1 cellular context compared by ENCODE assay signal in the genomic region with DNA sequence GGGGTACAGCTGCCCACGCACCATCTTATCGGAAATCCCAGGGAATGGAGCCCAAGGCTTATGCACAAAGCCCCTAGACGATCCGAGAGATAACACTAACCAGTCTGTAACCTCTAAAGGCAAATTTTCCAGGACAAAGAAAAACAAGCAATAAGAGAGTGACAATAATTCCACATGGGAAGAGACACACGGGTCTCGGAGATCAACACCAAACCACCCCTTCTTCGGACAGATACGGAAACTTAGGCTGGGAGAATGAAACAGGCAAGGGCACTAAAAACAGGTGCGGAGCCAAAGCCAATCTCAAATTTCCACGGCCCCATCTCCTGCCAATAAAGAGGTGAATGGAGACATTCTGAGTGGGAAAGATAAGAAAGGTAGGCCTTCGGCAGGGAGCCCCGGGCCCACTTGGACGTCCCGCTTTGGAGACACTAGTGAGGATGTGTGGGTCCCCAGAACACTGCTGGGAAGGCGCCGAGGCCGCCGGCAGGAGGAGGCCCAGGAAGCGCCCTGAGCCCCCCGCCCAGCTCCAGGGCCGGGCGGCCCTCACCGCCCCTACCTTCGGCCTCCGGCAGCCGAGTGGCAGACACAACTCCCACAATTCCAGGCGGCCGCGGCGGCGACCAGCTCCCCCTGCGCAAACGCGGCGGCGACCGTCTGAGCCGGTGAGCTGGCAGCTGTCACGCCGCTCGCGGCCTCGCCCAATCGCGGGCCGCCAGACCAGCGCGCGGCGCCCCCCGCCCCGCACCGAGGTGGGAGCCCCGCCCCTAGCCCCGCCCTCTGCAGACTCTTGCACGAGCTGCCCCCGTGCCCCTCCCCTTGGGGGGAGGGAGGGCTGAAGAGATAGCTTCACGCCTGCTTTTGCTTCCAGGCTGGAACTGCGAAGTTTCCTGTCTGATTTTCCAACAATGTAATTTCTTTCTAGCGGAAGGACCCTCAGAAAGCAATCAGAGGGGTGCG.
TF ChIP-seq lines count a peak whose summit lies in the region.

SIL1 (minus strand) TSS at position 659 of the 960 bp plus-strand sequence. CDS start 70,525 bp downstream, outside the sequence.

TF ChIP-seq in HepG2, 621 proteins besides CTCF, POLR2A, EP300 and RAD21 (continued from another document and continues in another):
- TF ChIP-seq, protein P1, sequence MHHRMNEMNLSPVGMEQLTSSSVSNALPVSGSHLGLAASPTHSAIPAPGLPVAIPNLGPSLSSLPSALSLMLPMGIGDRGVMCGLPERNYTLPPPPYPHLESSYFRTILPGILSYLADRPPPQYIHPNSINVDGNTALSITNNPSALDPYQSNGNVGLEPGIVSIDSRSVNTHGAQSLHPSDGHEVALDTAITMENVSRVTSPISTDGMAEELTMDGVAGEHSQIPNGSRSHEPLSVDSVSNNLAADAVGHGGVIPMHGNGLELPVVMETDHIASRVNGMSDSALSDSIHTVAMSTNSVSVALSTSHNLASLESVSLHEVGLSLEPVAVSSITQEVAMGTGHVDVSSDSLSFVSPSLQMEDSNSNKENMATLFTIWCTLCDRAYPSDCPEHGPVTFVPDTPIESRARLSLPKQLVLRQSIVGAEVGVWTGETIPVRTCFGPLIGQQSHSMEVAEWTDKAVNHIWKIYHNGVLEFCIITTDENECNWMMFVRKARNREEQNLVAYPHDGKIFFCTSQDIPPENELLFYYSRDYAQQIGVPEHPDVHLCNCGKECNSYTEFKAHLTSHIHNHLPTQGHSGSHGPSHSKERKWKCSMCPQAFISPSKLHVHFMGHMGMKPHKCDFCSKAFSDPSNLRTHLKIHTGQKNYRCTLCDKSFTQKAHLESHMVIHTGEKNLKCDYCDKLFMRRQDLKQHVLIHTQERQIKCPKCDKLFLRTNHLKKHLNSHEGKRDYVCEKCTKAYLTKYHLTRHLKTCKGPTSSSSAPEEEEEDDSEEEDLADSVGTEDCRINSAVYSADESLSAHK (CRISPR knock-in tag; IDR thresholded peaks at IDR 0.05; ENCODE audit: borderline replicate concordance), result no peak
- TF ChIP-seq TCF12 (IDR thresholded peaks at IDR 0.05) (no peak), TCF12 (CRISPR knock-in tag; IDR thresholded peaks at IDR 0.05) (no peak), ZBTB7B (CRISPR knock-in tag; IDR thresholded peaks at IDR 0.05) (no peak), MLX (CRISPR knock-in tag; IDR thresholded peaks at IDR 0.05) (peak; percentile 92), TBX2 (CRISPR knock-in tag; IDR thresholded peaks at IDR 0.05; ENCODE audit: borderline replicate concordance) (peak; percentile 47; the same call in 1 of the 2 replicates), ZBTB26 (CRISPR knock-in tag; IDR thresholded peaks at IDR 0.05; ENCODE audit: borderline replicate concordance) (no peak; the same call in 1 of the 2 replicates), EZH2 (conservative IDR thresholded peaks at IDR 0.05; ENCODE audit: low read depth, low read length) (no peak), ZSCAN29 (CRISPR knock-in tag; conservative IDR thresholded peaks at IDR 0.05) (0 out of 2 replicates have a peak, but pooled peaks have one; percentile 17), ZNF263 (CRISPR knock-in tag; IDR thresholded peaks at IDR 0.05) (0 out of 2 replicates have a peak, but pooled peaks have one; percentile 19), SOX5 (CRISPR knock-in tag; IDR thresholded peaks at IDR 0.05; ENCODE audit: borderline replicate concordance) (peak; percentile 36; the same call in 1 of the 2 replicates), CREBL2 (CRISPR knock-in tag; IDR thresholded peaks at IDR 0.05; ENCODE audit: borderline replicate concordance) (no peak), DPF2 (CRISPR knock-in tag; IDR thresholded peaks at IDR 0.05; ENCODE audit: borderline replicate concordance, low read depth) (no peak), MTA1 (CRISPR knock-in tag; IDR thresholded peaks at IDR 0.05; ENCODE audit: borderline replicate concordance) (no peak), ZNF563 (CRISPR knock-in tag; IDR thresholded peaks at IDR 0.05) (peak; percentile 25; the same call in 1 of the 2 replicates), ZNF710 (CRISPR knock-in tag; IDR thresholded peaks at IDR 0.05; ENCODE audit: borderline replicate concordance) (peak; percentile 20; the same call in 1 of the 2 replicates), ZNF235 (CRISPR knock-in tag; IDR thresholded peaks at IDR 0.05; ENCODE audit: borderline replicate concordance) (no peak), ZNF766 (CRISPR knock-in tag; IDR thresholded peaks at IDR 0.05; ENCODE audit: borderline replicate concordance) (0 out of 2 replicates have a peak, but pooled peaks have one; percentile 23), ZNF253 (CRISPR knock-in tag; IDR thresholded peaks at IDR 0.05; ENCODE audit: borderline replicate concordance) (no peak), ZNF44 (CRISPR knock-in tag; IDR thresholded peaks at IDR 0.05) (no peak), ZNF75D (CRISPR knock-in tag; IDR thresholded peaks at IDR 0.05; ENCODE audit: borderline replicate concordance) (no peak), TFDP2 (CRISPR knock-in tag; IDR thresholded peaks at IDR 0.05) (peak; percentile 30; the same call in 1 of the 2 replicates), FOXO4 (CRISPR knock-in tag; conservative IDR thresholded peaks at IDR 0.05) (no peak), SYNCRIP (IDR thresholded peaks at IDR 0.05; ENCODE audit: insufficient read depth, low read depth, low read length) (no peak), KDM6A (CRISPR knock-in tag; IDR thresholded peaks at IDR 0.05; ENCODE audit: low read depth) (no peak), ZUFSP (CRISPR knock-in tag; IDR thresholded peaks at IDR 0.05; ENCODE audit: borderline replicate concordance) (no peak), ZFY (CRISPR knock-in tag; IDR thresholded peaks at IDR 0.05) (peak; percentile 97), ZNF773 (CRISPR knock-in tag; IDR thresholded peaks at IDR 0.05; ENCODE audit: borderline replicate concordance) (peak; percentile 41; the same call in 1 of the 2 replicates), ZNF652 (CRISPR knock-in tag; IDR thresholded peaks at IDR 0.05; ENCODE audit: borderline replicate concordance, low read depth) (no peak)
- TF ChIP-seq, protein P2, sequence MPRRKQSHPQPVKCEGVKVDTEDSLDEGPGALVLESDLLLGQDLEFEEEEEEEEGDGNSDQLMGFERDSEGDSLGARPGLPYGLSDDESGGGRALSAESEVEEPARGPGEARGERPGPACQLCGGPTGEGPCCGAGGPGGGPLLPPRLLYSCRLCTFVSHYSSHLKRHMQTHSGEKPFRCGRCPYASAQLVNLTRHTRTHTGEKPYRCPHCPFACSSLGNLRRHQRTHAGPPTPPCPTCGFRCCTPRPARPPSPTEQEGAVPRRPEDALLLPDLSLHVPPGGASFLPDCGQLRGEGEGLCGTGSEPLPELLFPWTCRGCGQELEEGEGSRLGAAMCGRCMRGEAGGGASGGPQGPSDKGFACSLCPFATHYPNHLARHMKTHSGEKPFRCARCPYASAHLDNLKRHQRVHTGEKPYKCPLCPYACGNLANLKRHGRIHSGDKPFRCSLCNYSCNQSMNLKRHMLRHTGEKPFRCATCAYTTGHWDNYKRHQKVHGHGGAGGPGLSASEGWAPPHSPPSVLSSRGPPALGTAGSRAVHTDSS (CRISPR knock-in tag; conservative IDR thresholded peaks at IDR 0.05), result no peak
- TF ChIP-seq, protein P3, sequence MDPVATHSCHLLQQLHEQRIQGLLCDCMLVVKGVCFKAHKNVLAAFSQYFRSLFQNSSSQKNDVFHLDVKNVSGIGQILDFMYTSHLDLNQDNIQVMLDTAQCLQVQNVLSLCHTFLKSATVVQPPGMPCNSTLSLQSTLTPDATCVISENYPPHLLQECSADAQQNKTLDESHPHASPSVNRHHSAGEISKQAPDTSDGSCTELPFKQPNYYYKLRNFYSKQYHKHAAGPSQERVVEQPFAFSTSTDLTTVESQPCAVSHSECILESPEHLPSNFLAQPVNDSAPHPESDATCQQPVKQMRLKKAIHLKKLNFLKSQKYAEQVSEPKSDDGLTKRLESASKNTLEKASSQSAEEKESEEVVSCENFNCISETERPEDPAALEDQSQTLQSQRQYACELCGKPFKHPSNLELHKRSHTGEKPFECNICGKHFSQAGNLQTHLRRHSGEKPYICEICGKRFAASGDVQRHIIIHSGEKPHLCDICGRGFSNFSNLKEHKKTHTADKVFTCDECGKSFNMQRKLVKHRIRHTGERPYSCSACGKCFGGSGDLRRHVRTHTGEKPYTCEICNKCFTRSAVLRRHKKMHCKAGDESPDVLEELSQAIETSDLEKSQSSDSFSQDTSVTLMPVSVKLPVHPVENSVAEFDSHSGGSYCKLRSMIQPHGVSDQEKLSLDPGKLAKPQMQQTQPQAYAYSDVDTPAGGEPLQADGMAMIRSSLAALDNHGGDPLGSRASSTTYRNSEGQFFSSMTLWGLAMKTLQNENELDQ (CRISPR knock-in tag; IDR thresholded peaks at IDR 0.05; ENCODE audit: borderline replicate concordance), result no peak
